ENCODE assay signal across 1 cellular context in the genomic region with DNA sequence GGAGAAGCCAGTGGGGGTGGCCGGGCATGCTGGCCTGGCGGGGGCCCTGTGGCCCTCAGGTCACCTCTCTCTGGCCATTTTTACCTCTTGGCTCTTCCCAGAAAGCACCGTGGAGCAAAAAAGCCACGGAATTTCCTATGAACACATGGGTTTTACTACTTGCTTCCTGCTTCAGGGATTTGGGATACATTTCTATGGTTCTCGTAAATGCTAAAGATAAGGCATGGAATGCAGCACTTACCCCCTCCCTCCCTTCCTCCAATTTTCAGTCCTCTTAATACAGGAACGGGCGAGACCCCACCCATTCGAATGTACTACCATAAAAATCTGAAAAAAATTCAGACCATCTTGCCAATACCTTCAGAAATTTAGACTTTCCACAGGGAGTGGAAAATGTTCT.
TF ChIP-seq lines count a peak whose summit lies in the region.

No MANE protein-coding gene starts in this region.

TF ChIP-seq in GM23338, 12 proteins besides CTCF, POLR2A, EP300 and RAD21 (continued from another document):
- no peak for TF ChIP-seq ZNF462 (CRISPR knock-in tag; IDR thresholded peaks at IDR 0.05)
- no peak for TF ChIP-seq ZNF114 (CRISPR knock-in tag; IDR thresholded peaks at IDR 0.05)
- TF ChIP-seq ZNF331 (CRISPR knock-in tag; IDR thresholded peaks at IDR 0.05; ENCODE audit: low read depth): no peak
- no peak for TF ChIP-seq EZH2phosphoT487 (IDR thresholded peaks at IDR 0.05; ENCODE audit: unreplicated experiment)
- TF ChIP-seq EZH2 (IDR thresholded peaks at IDR 0.05; ENCODE audit: low read depth, unreplicated experiment): no peak
- TF ChIP-seq NANOG (IDR thresholded peaks at IDR 0.05; ENCODE audit: borderline replicate concordance): no peak
- TF ChIP-seq POLR2AphosphoS5 (IDR thresholded peaks at IDR 0.05; ENCODE audit: low read depth): no peak
- TF ChIP-seq STAT1 (IDR thresholded peaks at IDR 0.05; ENCODE audit: unreplicated experiment): no peak
- TF ChIP-seq ETS1 (IDR thresholded peaks at IDR 0.05): no peak
- TF ChIP-seq CREB1 (CRISPR knock-in tag; IDR thresholded peaks at IDR 0.05; ENCODE audit: low read depth): no peak
- TF ChIP-seq JUNB (IDR thresholded peaks at IDR 0.05; ENCODE audit: unreplicated experiment): no peak
